ENCODE assay signal across 17 cellular contexts in the genomic region with DNA sequence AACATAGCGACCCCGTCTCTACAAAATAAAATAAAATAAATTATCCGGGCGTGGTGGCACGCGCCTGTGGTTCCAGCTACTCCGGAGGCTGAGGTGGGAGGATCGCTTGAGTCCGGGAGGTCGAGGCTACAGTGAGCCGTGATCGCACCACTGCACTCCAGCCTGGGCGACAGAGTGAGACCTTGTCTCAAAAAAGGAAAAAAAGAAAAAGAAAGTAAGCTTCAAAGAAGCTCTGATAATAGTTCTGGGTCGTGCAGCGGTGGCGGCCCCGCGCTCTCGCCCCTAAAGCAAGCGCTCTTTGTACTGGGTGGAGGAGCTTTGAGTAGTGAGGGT. TPM values are rescaled to one million over a fixed set of nuclear protein-coding genes. Genes with fewer than 3 reads are reported as not detected.
DNase-seq lines count a peak whose midpoint lies in the region; ATAC-seq and TF ChIP-seq lines count a peak whose summit lies in the region.
"Had no signal": no experiment of that assay in that cellular context is flagged by ENCODE, and none has a peak within 500 bp of the region (broad histone marks: within the 10 kb centered on the region; RNA-seq: fewer than 3 reads in every experiment).

No MANE protein-coding gene starts in this region.

- peak overlapping the region; percentile 0 for H3K4me2 ChIP-seq in fibroblast of lung (ENCODE audit: extremely low read depth, insufficient read depth, low read length)
- H3K4me2 ChIP-seq: BLaER1 treated with 17β-estradiol and CSF1 and Interleukin-3, amounts not matched to agents 10 nM and 100 nM; KMS-11 had no signal

- no peaks in the 10 kb centered on the region for H3K9me3 ChIP-seq in CD8-positive, alpha-beta memory T cell (ENCODE audit: low read length)
- H3K9me3 ChIP-seq in fibroblast of lung (ENCODE audit: control insufficient read depth, insufficient read depth, low read depth, low read length) (no peaks in the 10 kb centered on the region), gastrocnemius medialis (no peaks in the 10 kb centered on the region)
- H3K9me3 ChIP-seq: adrenal gland, spleen had no signal

- peaks cover 25% of the 10 kb centered on the region for H3K27me3 ChIP-seq in CD8-positive, alpha-beta memory T cell (ENCODE audit: insufficient read depth, low read length, poor library complexity, severe bottlenecking)
- H3K27me3 ChIP-seq in fibroblast of lung (ENCODE audit: control insufficient read depth, insufficient read depth, low read length) (peaks cover 71% of the 10 kb centered on the region), gastrocnemius medialis (peaks cover 82 to 100% (median 89%) of the 10 kb centered on the region in 3 donors)

- H3K4me3 ChIP-seq in CD8-positive, alpha-beta memory T cell (ENCODE audit: low read length) = no peak overlapping the region
- H3K4me3 ChIP-seq in fibroblast of lung (replicated peaks in 1 of 4; ENCODE audit: control extremely low read depth in 1 of 4, insufficient read depth in 1 of 4, low read depth in 3 of 4, low read length in 4 of 4) = no peak overlapping the region
- peak overlapping the region; percentile 0 to 39 (median 30) for H3K4me3 ChIP-seq in gastrocnemius medialis

- H3K36me3 Mint-ChIP-seq in CD8-positive, alpha-beta memory T cell = peaks cover 0 to 4% (median 0%) of the 10 kb centered on the region in 3 donors
- H3K36me3 Mint-ChIP-seq in HFFc6 (ENCODE audit: low read depth) = no peaks in the 10 kb centered on the region
- peaks cover 0 to 6% of the 10 kb centered on the region in 2 donors for H3K36me3 Mint-ChIP-seq in activated naive CD4-positive, alpha-beta T cell treated with anti-CD3 and anti-CD28 coated beads, Interleukin-2, amount 50 U/mL, for 72 hours

- peak overlapping the region in 4 of 7 donors; percentile 23 to 70 (median 38) for H3K4me3 Mint-ChIP-seq in CD8-positive, alpha-beta memory T cell
- peak overlapping the region; percentile 74 for H3K4me3 Mint-ChIP-seq in HFFc6
- H3K4me3 Mint-ChIP-seq: activated T-helper 1 cell treated with anti-CD3 and anti-CD28 coated beads, Interleukin-12 subunit alpha, Interleukin-12 subunit beta, Interleukin-2, Interleukin-4 antibody, amounts not matched to agents 30 ng/mL and 10 ng/mL and 1 ng/mL, durations not matched to agents 14 hours and 24 hours and 36 hours had no signal

- TF ChIP-seq CTCF in HFFc6 (IDR thresholded peaks at IDR 0.05) (no peak), fibroblast of lung (conservative IDR thresholded peaks at IDR 0.05 in 1 of 2, IDR thresholded peaks at IDR 0.05 in 1 of 2; ENCODE audit: low read depth in 1 of 2, low read length in 2 of 2) (no peak), gastrocnemius medialis (IDR thresholded peaks at IDR 0.05 in 4 of 5, conservative IDR thresholded peaks at IDR 0.05 in 1 of 5) (no peak)

- H3K9me3 Mint-ChIP-seq in CD8-positive, alpha-beta memory T cell = peaks cover 0 to 5% (median 0%) of the 10 kb centered on the region in 5 donors
- H3K9me3 Mint-ChIP-seq in HFFc6 = no peaks in the 10 kb centered on the region; the same call in 1 of the 2 replicates
- H3K9me3 Mint-ChIP-seq in activated naive CD4-positive, alpha-beta T cell treated with anti-CD3 and anti-CD28 coated beads, Interleukin-2, amount 50 U/mL, for 72 hours = no peaks in the 10 kb centered on the region
- H3K9me3 Mint-ChIP-seq: activated T-helper 1 cell treated with anti-CD3 and anti-CD28 coated beads, Interleukin-12 subunit alpha, Interleukin-12 subunit beta, Interleukin-2, Interleukin-4 antibody, amounts not matched to agents 30 ng/mL and 10 ng/mL and 1 ng/mL, durations not matched to agents 14 hours and 24 hours and 36 hours had no signal

- H2AFZ ChIP-seq in fibroblast of lung (ENCODE audit: low read length) = no peak overlapping the region
- H2AFZ ChIP-seq: parathyroid adenoma had no signal

- no peak overlapping the region for H3K27ac Mint-ChIP-seq in CD8-positive, alpha-beta memory T cell
- no peak overlapping the region for H3K27ac Mint-ChIP-seq in HFFc6
- H3K27ac Mint-ChIP-seq in activated naive CD4-positive, alpha-beta T cell treated with anti-CD3 and anti-CD28 coated beads, Interleukin-2, amount 50 U/mL, for 72 hours = peak overlapping the region in 1 of 2 donors; percentile 44
- H3K27ac Mint-ChIP-seq: activated T-helper 1 cell treated with anti-CD3 and anti-CD28 coated beads, Interleukin-12 subunit alpha, Interleukin-12 subunit beta, Interleukin-2, Interleukin-4 antibody, amounts not matched to agents 30 ng/mL and 10 ng/mL and 1 ng/mL, durations not matched to agents 14 hours and 24 hours and 36 hours had no signal

- no peak overlapping the region for H3K27ac ChIP-seq in CD8-positive, alpha-beta memory T cell (ENCODE audit: low read depth, low read length)
- H3K27ac ChIP-seq in fibroblast of lung (ENCODE audit: insufficient read depth, low read length) = no peak overlapping the region
- H3K27ac ChIP-seq in gastrocnemius medialis = no peak overlapping the region
- H3K27ac ChIP-seq: adrenal gland; BLaER1 treated with 17β-estradiol and CSF1 and Interleukin-3, amounts not matched to agents 10 nM and 100 nM; HL-60; KMS-11; parathyroid adenoma; spleen had no signal

- H4K20me1 ChIP-seq in fibroblast of lung (ENCODE audit: control insufficient read depth, extremely low read depth, insufficient read depth, low read length) = no peaks in the 10 kb centered on the region
- H4K20me1 ChIP-seq: BLaER1 treated with 17β-estradiol and CSF1 and Interleukin-3, amounts not matched to agents 10 nM and 100 nM had no signal

- no peak for DNase-seq in CD8-positive, alpha-beta memory T cell
- no peak for DNase-seq in HFFc6
- no peak for DNase-seq in fibroblast of lung (ENCODE audit: low read depth in 2 of 2)
- no peak for DNase-seq in gastrocnemius medialis
- no peak for DNase-seq in NCI-H146 (lab: John Stamatoyannopoulos, UW)
- no peak for DNase-seq in activated naive CD4-positive, alpha-beta T cell treated with anti-CD3 and anti-CD28 coated beads, Interleukin-2, amount 50 U/mL, for 72 hours (ENCODE audit: low spot score in 2 of 2)
- DNase-seq: activated CD4-positive, CD25-positive, alpha-beta regulatory T cell treated with anti-CD3 and anti-CD28 coated beads, Interleukin-2, amount 50 U/mL, for 72 hours; adrenal gland; NK-92 treated with Interleukin-12 subunit alpha and Interleukin-12 subunit beta, amount 100 ng/mL, for 24 hours; spleen had no signal

- in situ Hi-C loops in gastrocnemius medialis (cut with MboI; ENCODE audit: low sequenced_read_pairs in 4 of 4) = no loop called here

- no peak for TF ChIP-seq POLR2A in gastrocnemius medialis (IDR thresholded peaks at IDR 0.05)

- peaks cover 15 to 38% (median 16%) of the 10 kb centered on the region in 3 donors for H3K4me1 Mint-ChIP-seq in CD8-positive, alpha-beta memory T cell
- H3K4me1 Mint-ChIP-seq in HFFc6 (ENCODE audit: low read depth) = peaks cover 27% of the 10 kb centered on the region

- no peaks in the 10 kb centered on the region for H3K4me1 ChIP-seq in CD8-positive, alpha-beta memory T cell (ENCODE audit: insufficient read depth, low read length)
- H3K4me1 ChIP-seq in fibroblast of lung (ENCODE audit: control insufficient read depth, extremely low read depth, insufficient read depth, low read length) = no peaks in the 10 kb centered on the region
- peaks cover 33 to 36% of the 10 kb centered on the region in 2 donors for H3K4me1 ChIP-seq in gastrocnemius medialis
- H3K4me1 ChIP-seq: BLaER1 treated with 17β-estradiol and CSF1 and Interleukin-3, amounts not matched to agents 10 nM and 100 nM had no signal

- H3K27me3 Mint-ChIP-seq in CD8-positive, alpha-beta memory T cell = peaks cover 56 to 67% of the 10 kb centered on the region in 2 donors
- peaks cover 73% of the 10 kb centered on the region for H3K27me3 Mint-ChIP-seq in HFFc6 (ENCODE audit: insufficient read depth)

- intact Hi-C loops in gastrocnemius medialis (cut with DNase I; ENCODE audit: low total_unique reads) = no loop called here

- POLR2A ChIA-PET in CD8-positive, alpha-beta memory T cell (lab: Charles Lee) = no interaction called here

- CTCF ChIA-PET in CD8-positive, alpha-beta memory T cell (lab: Charles Lee) = no interaction called here

- no peak for ATAC-seq in gastrocnemius medialis
- no peak for ATAC-seq in activated naive CD4-positive, alpha-beta T cell treated with anti-CD3 and anti-CD28 coated beads, Interleukin-2, amount 50 U/mL, for 72 hours
- no peak for ATAC-seq in GM21367 (IDR thresholded peaks at IDR 0.05; ENCODE audit: unreplicated experiment)

- no peaks in the 10 kb centered on the region for H3K36me3 ChIP-seq in CD8-positive, alpha-beta memory T cell (ENCODE audit: insufficient read depth, low read length)
- H3K36me3 ChIP-seq in fibroblast of lung (ENCODE audit: control insufficient read depth, insufficient read depth, low read length) = no peaks in the 10 kb centered on the region
- H3K36me3 ChIP-seq in gastrocnemius medialis = no peaks in the 10 kb centered on the region
- H3K36me3 ChIP-seq: adrenal gland, spleen had no signal

- H3K79me2 ChIP-seq in fibroblast of lung (ENCODE audit: control insufficient read depth, insufficient read depth, low read length) = no peaks in the 10 kb centered on the region
- H3K79me2 ChIP-seq: parathyroid adenoma had no signal

- no peak overlapping the region for H3K9ac ChIP-seq in fibroblast of lung (ENCODE audit: insufficient read depth, low read length)
- H3K9ac ChIP-seq: BLaER1 treated with 17β-estradiol and CSF1 and Interleukin-3, amounts not matched to agents 10 nM and 100 nM; KMS-11; parathyroid adenoma had no signal

RNA-seq across cellular contexts. Expression of gene TLX3, which starts 6.8 kb away (rescaled TPM):
- total RNA-seq in CD8-positive, alpha-beta memory T cell = not detected
- not detected for polyA plus RNA-seq in CD8-positive, alpha-beta memory T cell
- not detected for total RNA-seq in HFFc6 (2021; fragmentation: NEBNext Ultra II Directional; extraction: Animal tissue kit (Norgen Biotek cat#: 25700))
- not detected in 2 replicates for total RNA-seq in fibroblast of lung
- not detected in 2 replicates for polyA plus RNA-seq in fibroblast of lung
- not detected in 2 replicates for polyA plus RNA-seq in fibroblast of lung (2012)
- not detected in 2 replicates for polyA minus RNA-seq in fibroblast of lung (ENCODE audit: low replicate concordance)
- total RNA-seq in gastrocnemius medialis = not detected
- total RNA-seq in activated naive CD4-positive, alpha-beta T cell treated with anti-CD3 and anti-CD28 coated beads, Interleukin-2, amount 50 U/mL, for 72 hours = not detected
- total RNA-seq: activated T-helper 1 cell treated with anti-CD3 and anti-CD28 coated beads, Interleukin-12 subunit alpha, Interleukin-12 subunit beta, Interleukin-2, Interleukin-4 antibody, amounts not matched to agents 30 ng/mL and 10 ng/mL and 1 ng/mL, durations not matched to agents 14 hours and 24 hours and 36 hours; adrenal gland; mononuclear cell; spleen had no signal
- polyA plus RNA-seq: adrenal gland, spleen had no signal

Comparison
In these comparisons a context has a peak if more than half of its experiments do, and no peak if none do; other contexts are left out.
1. H3K4me3 ChIP-seq: peak in gastrocnemius medialis (4 of 4); none in CD8-positive, alpha-beta memory T cell (single experiment) and fibroblast of lung (0 of 4).